In the genomic region with DNA sequence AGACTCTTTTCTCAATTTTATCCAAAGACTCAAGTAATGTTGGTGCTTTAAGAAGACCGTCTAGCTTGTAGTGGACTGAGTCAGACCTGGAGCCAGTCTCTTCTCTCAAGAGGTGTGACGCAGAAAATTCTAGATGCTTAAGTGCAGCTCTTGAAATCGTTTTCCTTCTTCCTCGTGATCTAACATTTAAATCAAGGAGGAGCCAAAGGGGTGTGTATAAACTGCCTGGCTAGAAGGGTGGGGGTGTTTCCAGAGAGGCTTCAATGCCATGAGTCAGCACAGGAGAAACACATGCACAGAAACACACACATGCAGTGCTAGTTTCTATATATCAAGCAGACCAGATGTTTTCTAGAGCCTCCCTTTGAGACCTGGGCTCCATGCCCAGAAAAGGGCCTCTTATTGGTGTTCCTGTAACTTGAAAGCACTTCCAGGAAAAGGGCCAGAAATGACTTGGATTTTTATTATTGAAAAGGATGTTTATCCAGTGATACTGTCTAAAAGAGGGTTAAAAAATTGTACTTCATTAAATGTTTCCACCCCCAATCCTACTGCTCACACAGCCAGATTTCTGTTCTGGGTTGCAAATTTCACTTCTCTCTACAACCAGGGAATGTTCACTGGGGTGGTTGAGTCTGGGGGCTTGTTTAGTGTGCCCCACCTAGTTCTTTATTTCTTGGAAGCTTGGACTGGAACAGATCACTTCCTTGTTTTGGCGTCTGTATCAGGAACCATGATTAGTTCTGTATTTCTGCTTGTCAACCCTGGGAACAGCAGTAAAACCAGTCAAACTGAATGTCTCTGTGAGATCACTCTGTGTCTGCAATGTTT, we compare ENCODE assay signal across 8 cellular contexts. TPM values are rescaled to one million over a fixed set of nuclear protein-coding genes. Genes with fewer than 3 reads are reported as not detected.
DNase-seq lines count a peak whose midpoint lies in the region; ATAC-seq and TF ChIP-seq lines count a peak whose summit lies in the region.

A gene (minus strand): TSS at position 129 of the 831 bp plus-strand sequence. CDS start 187 bp downstream, outside the sequence.

- ATAC-seq in GM21423 (IDR thresholded peaks at IDR 0.05; ENCODE audit: unreplicated experiment) (peak; percentile 63), HG02763 (IDR thresholded peaks at IDR 0.05; ENCODE audit: unreplicated experiment) (no peak), GM21528 (IDR thresholded peaks at IDR 0.05; ENCODE audit: low FRiP score, unreplicated experiment) (no peak)

- peak; percentile 56 for DNase-seq in AG09319 (ENCODE audit: extremely low read depth, low read depth)
- DNase-seq in NCI-H226: peak; percentile 52
- no peak for DNase-seq in esophagus squamous epithelium (lab: John Stamatoyannopoulos, UW)
- DNase-seq in spleen: no peak
- no peak for DNase-seq in activated CD4-positive, alpha-beta T cell treated with anti-CD3 and anti-CD28 coated beads, Interleukin-2, amount 10 ng/mL, durations not matched to agents 24 days and 14 days

- intact Hi-C loops in esophagus squamous epithelium (cut with DNase I) (no loop called here), spleen (cut with DNase I; ENCODE audit: low total_unique reads) (no loop called here)
- intact Hi-C loops in activated CD4-positive, alpha-beta T cell treated with anti-CD3 and anti-CD28 coated beads, Interleukin-2, amount 10 ng/mL, durations not matched to agents 24 days and 14 days (cut with micrococcal nuclease): no loop called here

- WGBS in esophagus squamous epithelium, 2 donors: 18 to 38% methylated on average over 5 of the region's 5 CpGs
- WGBS in spleen, 5 donors: 13 to 35% (median 16%) methylated on average over 5 of the region's 5 CpGs

- H3K27ac Mint-ChIP-seq in activated CD4-positive, alpha-beta T cell treated with anti-CD3 and anti-CD28 coated beads, Interleukin-2, amount 10 ng/mL, durations not matched to agents 24 days and 14 days: no peak within 1 kb of the TSS

- no peaks in the 10 kb centered on the region for H3K9me3 Mint-ChIP-seq in activated CD4-positive, alpha-beta T cell treated with anti-CD3 and anti-CD28 coated beads, Interleukin-2, amount 10 ng/mL, durations not matched to agents 24 days and 14 days

- H3K9me3 ChIP-seq in esophagus squamous epithelium (no peaks in the 10 kb centered on the region), spleen (no peaks in the 10 kb centered on the region)

- no peak within 1 kb of the TSS for H3K4me3 Mint-ChIP-seq in activated CD4-positive, alpha-beta T cell treated with anti-CD3 and anti-CD28 coated beads, Interleukin-2, amount 10 ng/mL, durations not matched to agents 24 days and 14 days

- H3K27ac ChIP-seq in esophagus squamous epithelium (peak within 1 kb of the TSS; percentile 34 to 73 (median 62)), spleen (peak within 1 kb of the TSS in 7 of 8 donors; percentile 69 to 85 (median 74))

- TF ChIP-seq POLR2A in esophagus squamous epithelium (IDR thresholded peaks at IDR 0.05) (no peak), spleen (IDR thresholded peaks at IDR 0.05) (no peak)

- no peaks in the 10 kb centered on the region for H3K27me3 ChIP-seq in esophagus squamous epithelium
- H3K27me3 ChIP-seq in spleen (replicated peaks in 1 of 7): no peaks in the 10 kb centered on the region

- peaks cover 3% of the 10 kb centered on the region for H3K27me3 Mint-ChIP-seq in activated CD4-positive, alpha-beta T cell treated with anti-CD3 and anti-CD28 coated beads, Interleukin-2, amount 10 ng/mL, durations not matched to agents 24 days and 14 days

- TF ChIP-seq CTCF in AG09319 (IDR thresholded peaks at IDR 0.05; ENCODE audit: low read depth, low read length) (no peak), esophagus squamous epithelium (IDR thresholded peaks at IDR 0.05) (no peak), spleen (IDR thresholded peaks at IDR 0.05 in 8 of 11, conservative IDR thresholded peaks at IDR 0.05 in 3 of 11) (no peak)

- H3K36me3 Mint-ChIP-seq in activated CD4-positive, alpha-beta T cell treated with anti-CD3 and anti-CD28 coated beads, Interleukin-2, amount 10 ng/mL, durations not matched to agents 24 days and 14 days (ENCODE audit: low read depth): no peaks in the 10 kb centered on the region

- H3K4me3 ChIP-seq in esophagus squamous epithelium: peak within 1 kb of the TSS in 3 of 4 donors; percentile 21 to 57 (median 30)
- H3K4me3 ChIP-seq in spleen: peak within 1 kb of the TSS; percentile 8 to 61 (median 26)

- no peaks in the 10 kb centered on the region for H3K4me1 Mint-ChIP-seq in activated CD4-positive, alpha-beta T cell treated with anti-CD3 and anti-CD28 coated beads, Interleukin-2, amount 10 ng/mL, durations not matched to agents 24 days and 14 days

- H3K4me1 ChIP-seq in esophagus squamous epithelium: no peaks in the 10 kb centered on the region
- H3K4me1 ChIP-seq in spleen: no peaks in the 10 kb centered on the region

- H3K36me3 ChIP-seq in esophagus squamous epithelium (no peaks in the 10 kb centered on the region), spleen (no peaks in the 10 kb centered on the region)

RNA-seq across cellular contexts. Expression of the gene that starts here (rescaled TPM):
- total RNA-seq in esophagus squamous epithelium (1 to 10 TPM; 3.0 to 7.3 (median 5.2) TPM), spleen (100 to 1,000 TPM in 1 of 7 donors, 10 to 100 TPM in 6; 50.6 to 106 (median 76.6) TPM)
- polyA plus RNA-seq in spleen: 10 to 100 TPM; 18.3 to 32.6 (median 29.3) TPM
- 0.17 and 0.58 TPM in 2 replicates for total RNA-seq in activated CD4-positive, alpha-beta T cell treated with anti-CD3 and anti-CD28 coated beads, Interleukin-2, amount 10 ng/mL, durations not matched to agents 24 days and 14 days

Comparison
In these comparisons a context has a peak if more than half of its experiments do, and no peak if none do; other contexts are left out.
1. RNA of the gene that starts here (total RNA-seq): 50.6 to 106 TPM in spleen; 3.0 to 7.3 TPM in esophagus squamous epithelium and 0.17 to 0.58 TPM in activated CD4-positive, alpha-beta T cell treated with anti-CD3 and anti-CD28 coated beads, Interleukin-2, amount 10 ng/mL, durations not matched to agents 24 days and 14 days; every median in the first group is over 4 times any median in the second.
2. DNase-seq: peak in AG09319 (single experiment) and NCI-H226 (single experiment); none in esophagus squamous epithelium (single experiment), spleen (single experiment) and activated CD4-positive, alpha-beta T cell treated with anti-CD3 and anti-CD28 coated beads, Interleukin-2, amount 10 ng/mL, durations not matched to agents 24 days and 14 days (single experiment).